Comparison of ENCODE assay signal across 17 cellular contexts in the genomic region with DNA sequence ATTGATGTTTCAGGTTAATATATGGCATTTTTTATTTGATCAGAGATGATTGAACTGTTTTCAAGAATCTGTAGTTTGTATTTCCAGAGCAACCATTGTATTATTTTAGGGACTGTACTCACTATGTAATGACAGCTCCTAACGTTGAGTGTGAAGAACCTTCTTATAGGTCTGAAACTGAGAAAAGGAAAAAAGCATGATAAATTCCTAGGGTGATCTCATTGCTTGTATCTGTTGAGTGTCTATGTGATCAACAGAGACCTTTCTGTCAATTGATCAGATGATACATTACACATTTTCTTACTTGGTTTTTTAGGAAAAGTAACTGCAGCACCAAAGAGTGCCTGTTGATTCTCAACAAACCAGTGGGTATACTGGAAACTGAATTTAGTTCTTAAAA.
"Had no signal": no experiment of that assay in that cellular context is flagged by ENCODE, and none has a peak within 500 bp of the region (broad histone marks: within the 10 kb centered on the region; RNA-seq: fewer than 3 reads in every experiment).

No MANE protein-coding gene starts in this region.

- H3K27me3 Mint-ChIP-seq: activated naive CD8-positive, alpha-beta T cell treated with anti-CD3 and anti-CD28 coated beads, Interleukin-2, amount 10 ng/mL, durations not matched to agents 7 days and 5 days; naive thymus-derived CD4-positive, alpha-beta T cell; stimulated activated naive B cell treated with anti-CD40 and anti-IgM and Interleukin-4, amounts not matched to agents 10 μg/mL and 1 μg/mL and 100 μg/mL, for 72 hours; T-cell had no signal

- H3K9me3 ChIP-seq: mucosa of descending colon, neutrophil, SK-N-SH, transverse colon had no signal

- H3K27ac Mint-ChIP-seq: activated naive CD8-positive, alpha-beta T cell treated with anti-CD3 and anti-CD28 coated beads, Interleukin-2, amount 10 ng/mL, durations not matched to agents 7 days and 5 days; stimulated activated naive B cell treated with anti-CD40 and anti-IgM and Interleukin-4, amounts not matched to agents 10 μg/mL and 1 μg/mL and 100 μg/mL, for 72 hours; T-cell had no signal

- H3K9me3 Mint-ChIP-seq: activated naive CD8-positive, alpha-beta T cell treated with anti-CD3 and anti-CD28 coated beads, Interleukin-2, amount 10 ng/mL, durations not matched to agents 7 days and 5 days; naive thymus-derived CD4-positive, alpha-beta T cell; stimulated activated naive B cell treated with anti-CD40 and anti-IgM and Interleukin-4, amounts not matched to agents 10 μg/mL and 1 μg/mL and 100 μg/mL, for 72 hours; T-cell had no signal

- ATAC-seq: esophagus mucosa; left lobe of liver; mucosa of descending colon; naive thymus-derived CD4-positive, alpha-beta T cell; stimulated activated naive B cell treated with anti-CD40 and anti-IgM and Interleukin-4, amounts not matched to agents 10 μg/mL and 1 μg/mL and 100 μg/mL, for 72 hours; T-cell had no signal

- DNase-seq: activated naive CD8-positive, alpha-beta T cell treated with anti-CD3 and anti-CD28 coated beads, Interleukin-2, amount 10 ng/mL, durations not matched to agents 7 days and 5 days; anterior cingulate cortex; brain microvascular endothelial cell; dorsolateral prefrontal cortex; mucosa of descending colon; naive thymus-derived CD4-positive, alpha-beta T cell; posterior cingulate gyrus; retina; SHP77; SK-N-SH; stimulated activated naive B cell treated with anti-CD40 and anti-IgM and Interleukin-4, amounts not matched to agents 10 μg/mL and 1 μg/mL and 100 μg/mL, for 72 hours; T-cell; T-helper 9 cell; transverse colon had no signal

- H3K27ac ChIP-seq: brain microvascular endothelial cell, dorsolateral prefrontal cortex, neutrophil, transverse colon had no signal

- H3K27me3 ChIP-seq: brain microvascular endothelial cell, dorsolateral prefrontal cortex, neutrophil, transverse colon had no signal

- H3K4me2 ChIP-seq: SK-N-SH had no signal

- H3K4me3 ChIP-seq: dorsolateral prefrontal cortex, mucosa of descending colon, transverse colon had no signal

- H3K9ac ChIP-seq: SK-N-SH had no signal

- H3K36me3 ChIP-seq: transverse colon had no signal

- H3K4me3 Mint-ChIP-seq: activated naive CD8-positive, alpha-beta T cell treated with anti-CD3 and anti-CD28 coated beads, Interleukin-2, amount 10 ng/mL, durations not matched to agents 7 days and 5 days; stimulated activated naive B cell treated with anti-CD40 and anti-IgM and Interleukin-4, amounts not matched to agents 10 μg/mL and 1 μg/mL and 100 μg/mL, for 72 hours; T-cell had no signal
